ENCODE assay signal across 8 cellular contexts in genomic region chr2:240916571-240917008, GRCh38. TPM values are rescaled to one million over a fixed set of nuclear protein-coding genes. Genes with fewer than 3 reads are reported as not detected.
DNase-seq lines count a peak whose midpoint lies in the region; ATAC-seq and TF ChIP-seq lines count a peak whose summit lies in the region.

No MANE protein-coding gene starts in this region.

- DNase-seq in ELR (ENCODE audit: low read depth) (peak; percentile 88), Peyer's patch (peak in 1 of 3 donors; percentile 54), Right ventricle myocardium superior (peak; percentile 84), sigmoid colon (peak; percentile 72), middle frontal gyrus (ENCODE audit: extremely low spot score, low spot score) (no peak), DMS79 treated with DMSO at 0.1 percent for 48 hours (lab: John Stamatoyannopoulos, UW) (no peak)

- peak overlapping the region; percentile 14 to 50 (median 30) for H3K27ac ChIP-seq in Peyer's patch
- no peak overlapping the region for H3K27ac ChIP-seq in sigmoid colon

- ATAC-seq in Right ventricle myocardium superior (ENCODE audit: poor library complexity) (peak; percentile 69), HG03196 (IDR thresholded peaks at IDR 0.05; ENCODE audit: unreplicated experiment) (no peak), GM18511 (IDR thresholded peaks at IDR 0.05; ENCODE audit: unreplicated experiment) (no peak)

- no peaks in the 10 kb centered on the region for H3K36me3 ChIP-seq in Peyer's patch
- no peaks in the 10 kb centered on the region for H3K36me3 ChIP-seq in sigmoid colon

- TF ChIP-seq EP300 in sigmoid colon (IDR thresholded peaks at IDR 0.05): no peak

- intact Hi-C loops in Right ventricle myocardium superior (cut with DNase I) (no loop called here), sigmoid colon (cut with DNase I) (no loop called here)

- H3K9me3 ChIP-seq in Peyer's patch (no peaks in the 10 kb centered on the region), sigmoid colon (no peaks in the 10 kb centered on the region)

- WGBS in sigmoid colon, 2 donors: 9 to 10% methylated on average over 24 of the region's 24 CpGs

- H3K4me1 ChIP-seq in Peyer's patch (peaks cover 0 to 30% (median 4%) of the 10 kb centered on the region in 4 donors), sigmoid colon (peaks cover 0 to 25% (median 14%) of the 10 kb centered on the region in 4 donors)

- TF ChIP-seq POLR2A in Peyer's patch (IDR thresholded peaks at IDR 0.05) (no peak), sigmoid colon (IDR thresholded peaks at IDR 0.05) (no peak)

- TF ChIP-seq CTCF in Peyer's patch (IDR thresholded peaks at IDR 0.05): no peak
- no peak for TF ChIP-seq CTCF in sigmoid colon (IDR thresholded peaks at IDR 0.05)

- H3K27me3 ChIP-seq in Peyer's patch (peaks cover 0 to 6% of the 10 kb centered on the region in 2 donors), sigmoid colon (peaks cover 8 to 47% (median 24%) of the 10 kb centered on the region in 3 donors)

- H3K4me3 ChIP-seq in Peyer's patch (no peak overlapping the region), sigmoid colon (no peak overlapping the region)

RNA-seq across cellular contexts. Expression of gene CROCC2, which starts 10.5 kb away (rescaled TPM):
- total RNA-seq in Peyer's patch (under 1 TPM in 2 of 4 donors, not detected in 2; 0.27 to 0.83 TPM), Right ventricle myocardium superior (not detected), sigmoid colon (not detected)
- under 1 TPM in 2 of 3 donors, not detected in 1; under 0.01 to 0.09 TPM for polyA plus RNA-seq in sigmoid colon

RNA-seq across cellular contexts. Expression of gene MAB21L4, which starts 20.6 kb away (rescaled TPM):
- total RNA-seq in Peyer's patch (1 to 10 TPM in 3 of 4 donors, not detected in 1; 2.1 to 6.1 (median 3.7) TPM), Right ventricle myocardium superior (not detected), sigmoid colon (not detected)
- polyA plus RNA-seq in sigmoid colon: 10 to 100 TPM in 1 of 3 donors, 1 to 10 TPM in 2; 1.2 to 17.6 (median 1.7) TPM

RNA-seq across cellular contexts. Expression of gene AGXT, which starts 48.0 kb away (rescaled TPM):
- total RNA-seq in Peyer's patch: 1 to 10 TPM in 1 of 4 donors, not detected in 3; 1.5 TPM
- not detected for total RNA-seq in Right ventricle myocardium superior
- total RNA-seq in sigmoid colon: not detected
- 1 to 10 TPM in 2 of 3 donors, under 1 TPM in 1; 0.60 to 2.4 (median 1.6) TPM for polyA plus RNA-seq in sigmoid colon

Comparison
In these comparisons a context has a peak if more than half of its experiments do, and no peak if none do; other contexts are left out.
1. DNase-seq: peak in ELR (single experiment), Right ventricle myocardium superior (single experiment) and sigmoid colon (single experiment); none in middle frontal gyrus (single experiment) and DMS79 treated with DMSO at 0.1 percent for 48 hours (single experiment).
2. H3K27ac ChIP-seq: peak in Peyer's patch (4 of 4); none in sigmoid colon (0 of 4).